ENCODE assay signal across 8 cellular contexts in genomic region chr1:54407201-54407956, GRCh38. TPM values are rescaled to one million over a fixed set of nuclear protein-coding genes. Genes with fewer than 3 reads are reported as not detected.
DNase-seq lines count a peak whose midpoint lies in the region; ATAC-seq and TF ChIP-seq lines count a peak whose summit lies in the region.

No MANE protein-coding gene starts in this region.

- H3K4me3 ChIP-seq in GM06990 (replicated peaks; ENCODE audit: low read depth, low read length) = peak overlapping the region; percentile 80
- H3K4me3 ChIP-seq in WERI-Rb-1 (ENCODE audit: low read depth, low read length) = peak overlapping the region; percentile 64
- H3K4me3 ChIP-seq in iPS-20b (ENCODE audit: low read length) = peak overlapping the region; percentile 84
- peak overlapping the region; percentile 68 to 93 (median 82) for H3K4me3 ChIP-seq in gastrocnemius medialis

- H3K36me3 ChIP-seq in GM06990 (ENCODE audit: control insufficient read depth, insufficient read depth, low read length) (no peaks in the 10 kb centered on the region; the same call in 1 of the 2 replicates), WERI-Rb-1 (peaks cover 30% of the 10 kb centered on the region), iPS-20b (ENCODE audit: insufficient read depth, low read depth, low read length) (peaks cover 15% of the 10 kb centered on the region), gastrocnemius medialis (no peaks in the 10 kb centered on the region)

- intact Hi-C loops in gastrocnemius medialis (cut with DNase I; ENCODE audit: low total_unique reads) = loop anchor here (1.0 to 5.0 kb wide), 7 partner anchors 73 to 355 kb away; partner anchors contain the start of genes ACOT11, CYB5RL, MRPL37 and TCEANC2

- peak; percentile 76 for DNase-seq in GM06990 (ENCODE audit: extremely low read depth, insufficient read length)
- peak; percentile 92 for DNase-seq in NCI-H2227 treated with DMSO at 0.1 percent for 48 hours (lab: John Stamatoyannopoulos, UW)
- DNase-seq in WERI-Rb-1 = peak; percentile 66
- peak; percentile 81 for DNase-seq in central memory CD4-positive, alpha-beta T cell
- peak; percentile 77 to 79 for DNase-seq in gastrocnemius medialis

- H3K9ac ChIP-seq in iPS-20b (ENCODE audit: low read depth, low read length) = peak overlapping the region; percentile 95

- H3K27me3 ChIP-seq in GM06990 (replicated peaks; ENCODE audit: control insufficient read depth, insufficient read depth, low read length) (no peaks in the 10 kb centered on the region), WERI-Rb-1 (ENCODE audit: insufficient read depth, low read depth, severe bottlenecking) (no peaks in the 10 kb centered on the region), iPS-20b (ENCODE audit: insufficient read depth, low read length) (no peaks in the 10 kb centered on the region), gastrocnemius medialis (no peaks in the 10 kb centered on the region)

- peak; percentile 36 to 64 for TF ChIP-seq POLR2A in gastrocnemius medialis (IDR thresholded peaks at IDR 0.05)

- in situ Hi-C loops in gastrocnemius medialis (cut with MboI; ENCODE audit: low sequenced_read_pairs in 4 of 4) = loop anchor here in 2 of 4 donors (5.0 to 10.0 kb wide), 4 partner anchors 80 to 285 kb away; no protein-coding TSS in a partner anchor

- H3K27ac ChIP-seq in WERI-Rb-1 (peak overlapping the region; percentile 90), iPS-20b (ENCODE audit: low read length) (peak overlapping the region; percentile 98), gastrocnemius medialis (peak overlapping the region; percentile 90 to 98 (median 94))

- H3K4me1 ChIP-seq in iPS-20b (ENCODE audit: insufficient read depth, low read length) (peaks cover 46% of the 10 kb centered on the region), gastrocnemius medialis (peaks cover 42% of the 10 kb centered on the region in 2 donors)

- ATAC-seq in HG03060 (IDR thresholded peaks at IDR 0.05; ENCODE audit: low read depth, unreplicated experiment) (peak; percentile 43), gastrocnemius medialis (peak; percentile 75 to 81), GM18870 (IDR thresholded peaks at IDR 0.05; ENCODE audit: unreplicated experiment) (no peak)

- TF ChIP-seq CTCF in GM06990 (IDR thresholded peaks at IDR 0.05; ENCODE audit: insufficient read depth, low read length, poor library complexity, severe bottlenecking) (no peak), WERI-Rb-1 (IDR thresholded peaks at IDR 0.05; ENCODE audit: low read depth, low read length) (no peak), gastrocnemius medialis (IDR thresholded peaks at IDR 0.05 in 4 of 5, conservative IDR thresholded peaks at IDR 0.05 in 1 of 5) (no peak)

- no peaks in the 10 kb centered on the region for H3K9me3 ChIP-seq in WERI-Rb-1 (ENCODE audit: severe bottlenecking)
- no peaks in the 10 kb centered on the region for H3K9me3 ChIP-seq in iPS-20b (ENCODE audit: insufficient read depth, low read depth, low read length)
- no peaks in the 10 kb centered on the region for H3K9me3 ChIP-seq in gastrocnemius medialis

RNA-seq across cellular contexts. Expression of gene SSBP3, which starts 1.2 kb away (rescaled TPM):
- total RNA-seq in gastrocnemius medialis = 10 to 100 TPM in 3 of 4 donors, 1 to 10 TPM in 1; 3.6 to 21.0 (median 14.9) TPM
